ENCODE assay signal across 13 cellular contexts in genomic region chr9:70924380-70924779, GRCh38.
A peak's percentile ranks its signal among the peaks of the same experiment; 100 is the strongest.
DNase-seq lines count a peak whose midpoint lies in the region; ATAC-seq, FAIRE-seq and TF ChIP-seq lines count a peak whose summit lies in the region.
"Had no signal": no experiment of that assay in that cellular context is flagged by ENCODE, and none has a peak within 500 bp of the region (broad histone marks: within the 10 kb centered on the region; RNA-seq: fewer than 3 reads in every experiment).

No MANE protein-coding gene starts in this region.

- TF ChIP-seq CTCF in retinal pigment epithelial cell (conservative IDR thresholded peaks at IDR 0.05; ENCODE audit: low read depth, low read length): no peak
- TF ChIP-seq CTCF in progenitor cell of endocrine pancreas (IDR thresholded peaks at IDR 0.05; ENCODE audit: unreplicated experiment): no peak

- ATAC-seq in GM21529 (IDR thresholded peaks at IDR 0.05; ENCODE audit: unreplicated experiment): no peak
- no peak for ATAC-seq in GM18505 (IDR thresholded peaks at IDR 0.05; ENCODE audit: unreplicated experiment)

- H3K9me3 Mint-ChIP-seq in progenitor cell of endocrine pancreas (ENCODE audit: low read depth): no peaks in the 10 kb centered on the region
- H3K9me3 Mint-ChIP-seq: central memory CD8-positive, alpha-beta T cell; T-helper 1 cell treated with Interleukin-12 subunit alpha and Interleukin-12 subunit beta and Interleukin-4 antibody, amounts not matched to agents 30 μg/mL and 1 μg/mL, for 36 hours had no signal

- H3K4me3 ChIP-seq in retinal pigment epithelial cell (ENCODE audit: low read length): peak overlapping the region; percentile 37
- H3K4me3 ChIP-seq: stomach had no signal

- H3K27ac Mint-ChIP-seq in progenitor cell of endocrine pancreas: no peak overlapping the region
- H3K27ac Mint-ChIP-seq: naive B cell; T-helper 1 cell treated with Interleukin-12 subunit alpha and Interleukin-12 subunit beta and Interleukin-4 antibody, amounts not matched to agents 30 μg/mL and 1 μg/mL, for 36 hours had no signal

- DNase-seq in HCEC 1CT (peak; percentile 74), astrocyte of the hippocampus (ENCODE audit: low read depth, low spot score) (peak; percentile 86), frontal cortex (ENCODE audit: low spot score in 2 of 2) (no peak), retinal pigment epithelial cell (ENCODE audit: low read depth) (peak; percentile 96), NCI-H1417 (lab: John Stamatoyannopoulos, UW) (no peak), progenitor cell of endocrine pancreas (ENCODE audit: low spot score, unreplicated experiment) (no peak)
- DNase-seq: naive B cell; NK-92 treated with Interleukin-12 subunit alpha and Interleukin-12 subunit beta, amount 100 ng/mL, for 24 hours had no signal

- H3K27me3 Mint-ChIP-seq in progenitor cell of endocrine pancreas: no peaks in the 10 kb centered on the region
- H3K27me3 Mint-ChIP-seq: central memory CD8-positive, alpha-beta T cell had no signal

- no peaks in the 10 kb centered on the region for H3K4me1 Mint-ChIP-seq in progenitor cell of endocrine pancreas (ENCODE audit: low read depth)
- H3K4me1 Mint-ChIP-seq: central memory CD8-positive, alpha-beta T cell; naive B cell had no signal

- no peaks in the 10 kb centered on the region for H3K36me3 Mint-ChIP-seq in progenitor cell of endocrine pancreas (ENCODE audit: insufficient read depth)
- H3K36me3 Mint-ChIP-seq: naive B cell had no signal

- TF ChIP-seq POLR2A in GM18505 (IDR thresholded peaks at IDR 0.05; ENCODE audit: borderline replicate concordance, extremely low read depth, insufficient read depth, insufficient read length): no peak

- H3K4me3 Mint-ChIP-seq in progenitor cell of endocrine pancreas (ENCODE audit: low read depth): no peak overlapping the region
- H3K4me3 Mint-ChIP-seq: central memory CD8-positive, alpha-beta T cell; naive B cell; T-helper 1 cell treated with Interleukin-12 subunit alpha and Interleukin-12 subunit beta and Interleukin-4 antibody, amounts not matched to agents 30 μg/mL and 1 μg/mL, for 36 hours had no signal

- peak; percentile 3 for FAIRE-seq in frontal cortex (lab: Jason Lieb, UNC)

Comparison
In these comparisons a context has a peak if more than half of its experiments do, and no peak if none do; other contexts are left out.
1. DNase-seq: peak in HCEC 1CT (single experiment), astrocyte of the hippocampus (single experiment) and retinal pigment epithelial cell (single experiment); none in frontal cortex (0 of 2), NCI-H1417 (0 of 3) and progenitor cell of endocrine pancreas (single experiment).